ENCODE assay signal across 19 cellular contexts in genomic region chr22:30192427-30192826, GRCh38. TPM values are rescaled to one million over a fixed set of nuclear protein-coding genes. Genes with fewer than 3 reads are reported as not detected.
A peak's percentile ranks its signal among the peaks of the same experiment; 100 is the strongest.
DNase-seq lines count a peak whose midpoint lies in the region; ATAC-seq and TF ChIP-seq lines count a peak whose summit lies in the region.
"Had no signal": no experiment of that assay in that cellular context is flagged by ENCODE, and none has a peak within 500 bp of the region (broad histone marks: within the 10 kb centered on the region; RNA-seq: fewer than 3 reads in every experiment).

No MANE protein-coding gene starts in this region.

- peaks cover 14 to 17% of the 10 kb centered on the region in 2 donors for H3K4me1 ChIP-seq in ascending aorta
- H3K4me1 ChIP-seq: parathyroid adenoma had no signal

- peak; percentile 56 for DNase-seq in NOMO-1 treated with DMSO at 0.1 percent for 48 hours (lab: John Stamatoyannopoulos, UW; ENCODE audit: unreplicated experiment)
- DNase-seq in NOMO-1 treated with dmso at 0.1 percent for 144 hours (lab: John Stamatoyannopoulos, UW; ENCODE audit: unreplicated experiment), result no peak
- no peak for DNase-seq in HL-60 (ENCODE audit: low read depth in 1 of 2, low spot score in 1 of 2)
- DNase-seq in T-helper 2 cell treated with Interferon-gamma antibody and Interleukin-4, amounts not matched to agents 5 μg/mL and 100 μg/mL, for 36 hours (ENCODE audit: low spot score), result no peak
- peak; percentile 16 for DNase-seq in naive B cell
- no peak for DNase-seq in stimulated activated naive CD4-positive, alpha-beta T cell treated with Interleukin-2 at 50 U/mL for 16 hours (lab: John Stamatoyannopoulos, UW)
- no peak for DNase-seq in ascending aorta (ENCODE audit: low spot score in 2 of 2)
- no peak for DNase-seq in stimulated activated CD4-positive, alpha-beta T cell treated with anti-CD3 and anti-CD28 coated beads, Interleukin-2, amount 100 ng/mL, for 24 hours
- DNase-seq: activated T-cell treated with anti-CD3 and anti-CD28 coated beads, Interleukin-2, amount 50 U/mL, for 4 hours; DMS 273 treated with DMSO at 0.1 percent for 48 hours; mesendoderm; NCI-H1694 treated with DMSO at 0.1 percent for 48 hours; stimulated activated CD4-positive, alpha-beta T cell treated with anti-CD3 and anti-CD28 coated beads, Interleukin-15, amount 100 ng/mL, for 24 hours; transverse colon had no signal

- peak overlapping the region; percentile 28 for H3K4me3 Mint-ChIP-seq in T-helper 2 cell treated with Interferon-gamma antibody and Interleukin-4, amounts not matched to agents 5 μg/mL and 100 μg/mL, for 36 hours
- peak overlapping the region in 4 of 8 donors; percentile 5 to 78 (median 23) for H3K4me3 Mint-ChIP-seq in naive B cell
- H3K4me3 Mint-ChIP-seq: activated T-cell treated with anti-CD3 and anti-CD28 coated beads, Interleukin-2, amount 50 U/mL, for 4 hours; brain had no signal

- H3K36me3 ChIP-seq in ascending aorta, result no peaks in the 10 kb centered on the region
- H3K36me3 ChIP-seq: transverse colon had no signal

- peaks cover 92% of the 10 kb centered on the region for H3K4me1 Mint-ChIP-seq in T-helper 2 cell treated with Interferon-gamma antibody and Interleukin-4, amounts not matched to agents 5 μg/mL and 100 μg/mL, for 36 hours (ENCODE audit: low read depth)
- H3K4me1 Mint-ChIP-seq in naive B cell, result peaks cover 43 to 45% (median 44%) of the 10 kb centered on the region in 3 donors

- H3K27me3 Mint-ChIP-seq in T-helper 2 cell treated with Interferon-gamma antibody and Interleukin-4, amounts not matched to agents 5 μg/mL and 100 μg/mL, for 36 hours (ENCODE audit: low read depth), result no peaks in the 10 kb centered on the region
- peaks cover 0 to 9% (median 8%) of the 10 kb centered on the region in 3 donors for H3K27me3 Mint-ChIP-seq in naive B cell

- TF ChIP-seq CTCF in HL-60 (IDR thresholded peaks at IDR 0.05; ENCODE audit: insufficient read depth, low read length), result no peak
- TF ChIP-seq CTCF in ascending aorta (IDR thresholded peaks at IDR 0.05), result no peak

- intact Hi-C loops in ascending aorta (cut with DNase I), result no loop called here

- peak; percentile 68 to 74 for ATAC-seq in naive B cell (ENCODE audit: low read depth in 2 of 2)
- ATAC-seq: activated T-cell treated with anti-CD3 and anti-CD28 coated beads, Interleukin-2, amount 50 U/mL, for 4 hours; HepG2 had no signal

- H3K27me3 ChIP-seq in HL-60 (ENCODE audit: insufficient read depth, poor library complexity, severe bottlenecking) (no peaks in the 10 kb centered on the region), ascending aorta (no peaks in the 10 kb centered on the region)

- H3K36me3 Mint-ChIP-seq in T-helper 2 cell treated with Interferon-gamma antibody and Interleukin-4, amounts not matched to agents 5 μg/mL and 100 μg/mL, for 36 hours (ENCODE audit: low read depth), result peaks cover 30% of the 10 kb centered on the region
- H3K36me3 Mint-ChIP-seq in naive B cell, result no peaks in the 10 kb centered on the region
- H3K36me3 Mint-ChIP-seq: brain had no signal

- H3K27ac ChIP-seq in HL-60 (replicated peaks) (peak overlapping the region; percentile 79), ascending aorta (no peak overlapping the region)
- H3K27ac ChIP-seq: parathyroid adenoma, SK-N-MC, transverse colon, VCaP had no signal

- no peak overlapping the region for H3K4me3 ChIP-seq in HL-60 (replicated peaks; ENCODE audit: insufficient read depth, low read length)
- no peak overlapping the region for H3K4me3 ChIP-seq in ascending aorta
- H3K4me3 ChIP-seq: SK-N-MC, transverse colon had no signal

- peaks cover 12% of the 10 kb centered on the region for H3K9me3 Mint-ChIP-seq in T-helper 2 cell treated with Interferon-gamma antibody and Interleukin-4, amounts not matched to agents 5 μg/mL and 100 μg/mL, for 36 hours
- H3K9me3 Mint-ChIP-seq in naive B cell, result peaks cover 0 to 2% (median 0%) of the 10 kb centered on the region in 7 donors

- H3K27ac Mint-ChIP-seq in T-helper 2 cell treated with Interferon-gamma antibody and Interleukin-4, amounts not matched to agents 5 μg/mL and 100 μg/mL, for 36 hours, result peak overlapping the region; percentile 85
- peak overlapping the region in 3 of 6 donors; percentile 8 to 70 (median 60) for H3K27ac Mint-ChIP-seq in naive B cell
- H3K27ac Mint-ChIP-seq: brain had no signal

- no peaks in the 10 kb centered on the region for H3K9me3 ChIP-seq in ascending aorta
- H3K9me3 ChIP-seq: transverse colon had no signal

RNA-seq across cellular contexts. Expression of gene LIF, which starts 54.1 kb away (rescaled TPM):
- polyA plus RNA-seq in naive B cell (ENCODE audit: low read depth in 6 of 6), result not detected
- not detected for total RNA-seq in ascending aorta

Comparison
In these comparisons a context has a peak if more than half of its experiments do, and no peak if none do; other contexts are left out.
1. DNase-seq: peak in NOMO-1 treated with DMSO at 0.1 percent for 48 hours (single experiment) and naive B cell (single experiment); none in NOMO-1 treated with dmso at 0.1 percent for 144 hours (single experiment), HL-60 (0 of 2), T-helper 2 cell treated with Interferon-gamma antibody and Interleukin-4, amounts not matched to agents 5 μg/mL and 100 μg/mL, for 36 hours (single experiment), stimulated activated naive CD4-positive, alpha-beta T cell treated with Interleukin-2 at 50 U/mL for 16 hours (single experiment), ascending aorta (0 of 2) and stimulated activated CD4-positive, alpha-beta T cell treated with anti-CD3 and anti-CD28 coated beads, Interleukin-2, amount 100 ng/mL, for 24 hours (0 of 2).